Comparison of ENCODE assay signal across 32 cellular contexts in genomic region chr17:69572747-69573146, GRCh38.
"Had no signal": no experiment of that assay in that cellular context is flagged by ENCODE, and none has a peak within 500 bp of the region (broad histone marks: within the 10 kb centered on the region; RNA-seq: fewer than 3 reads in every experiment).

No MANE protein-coding gene starts in this region.

- H3K27me3 ChIP-seq: body of pancreas, breast epithelium, SJCRH30 had no signal

- H3K4me3 ChIP-seq: body of pancreas, breast epithelium, SJCRH30, SK-N-MC had no signal

- H3K4me1 Mint-ChIP-seq: activated T-helper 17 cell treated with anti-CD3 and anti-CD28 coated beads, Interleukin-2, amount 50 U/mL, for 72 hours had no signal

- H3K36me3 ChIP-seq: breast epithelium, SJCRH30 had no signal

- DNase-seq: activated CD4-positive, alpha-beta memory T cell treated with anti-CD3 and anti-CD28 coated beads for 36 hours; activated CD4-positive, alpha-beta T cell treated with anti-CD3 and anti-CD28 coated beads for 4 hours; activated CD4-positive, alpha-beta T cell treated with anti-CD3 and anti-CD28 coated beads, Interleukin-2, amount 50 U/mL, for 1 hour; activated CD8-positive, alpha-beta memory T cell treated with anti-CD3 and anti-CD28 coated beads, Interleukin-2, amount 50 U/mL, for 48 hours; activated effector memory CD4-positive, alpha-beta T cell treated with anti-CD3 and anti-CD28 coated beads, Interleukin-2, amount 50 U/mL, for 16 hours; activated naive CD4-positive, alpha-beta T cell treated with Interleukin-2 at 50 U/mL for 16 hours; activated naive CD8-positive, alpha-beta T cell treated with anti-CD3 and anti-CD28 coated beads, Interleukin-2, amount 10 ng/mL, durations not matched to agents 7 days and 5 days; activated T-cell treated with anti-CD3 and anti-CD28 coated beads, Interleukin-2, amount 50 U/mL, for 72 hours; body of pancreas; cerebellar nuclear complex; NCI-H1092 treated with DMSO at 0.1 percent for 48 hours; NCI-H1417; NCI-H146; NCI-H187; NCI-H2029 treated with DMSO at 0.1 percent for 48 hours; NCI-H2107; NCI-H2171; NCI-H510A; NCI-H526; NCI-H748 treated with DMSO at 0.1 percent for 48 hours; NK-92 treated with Interleukin-12 subunit alpha and Interleukin-12 subunit beta, amount 100 ng/mL, for 24 hours; SHP77; SJCRH30 had no signal

- H3K9me3 ChIP-seq: body of pancreas, breast epithelium, SJCRH30 had no signal

- H3K36me3 Mint-ChIP-seq: activated CD4-positive, alpha-beta memory T cell treated with anti-CD3 and anti-CD28 coated beads for 36 hours; activated naive CD4-positive, alpha-beta T cell treated with anti-CD3 and anti-CD28 coated beads, Interleukin-2, amount 50 U/mL, for 24 hours; activated naive CD8-positive, alpha-beta T cell treated with anti-CD3 and anti-CD28 coated beads, Interleukin-2, amount 10 ng/mL, durations not matched to agents 7 days and 5 days; WTC11 had no signal

- H3K9me3 Mint-ChIP-seq: activated CD4-positive, alpha-beta memory T cell treated with anti-CD3 and anti-CD28 coated beads for 36 hours; activated naive CD4-positive, alpha-beta T cell treated with anti-CD3 and anti-CD28 coated beads, Interleukin-2, amount 50 U/mL, for 24 hours; activated naive CD8-positive, alpha-beta T cell treated with anti-CD3 and anti-CD28 coated beads, Interleukin-2, amount 10 ng/mL, durations not matched to agents 7 days and 5 days; activated T-cell treated with anti-CD3 and anti-CD28 coated beads, Interleukin-2, amount 50 U/mL, for 72 hours; activated T-helper 17 cell treated with anti-CD3 and anti-CD28 coated beads, Interleukin-2, amount 50 U/mL, for 72 hours; T-helper 1 cell treated with Interleukin-12 subunit alpha and Interleukin-12 subunit beta and Interleukin-4 antibody, amounts not matched to agents 30 μg/mL and 1 μg/mL, for 36 hours; T-helper 2 cell treated with Interferon-gamma antibody and Interleukin-4, amounts not matched to agents 5 μg/mL and 100 μg/mL, for 36 hours; WTC11 had no signal

- H3K27ac ChIP-seq: body of pancreas, breast epithelium, SJCRH30, SK-N-MC had no signal

- H3K4me3 Mint-ChIP-seq: activated CD4-positive, alpha-beta memory T cell treated with anti-CD3 and anti-CD28 coated beads for 36 hours; activated naive CD4-positive, alpha-beta T cell treated with anti-CD3 and anti-CD28 coated beads, Interleukin-2, amount 50 U/mL, for 24 hours; activated naive CD8-positive, alpha-beta T cell treated with anti-CD3 and anti-CD28 coated beads, Interleukin-2, amount 10 ng/mL, durations not matched to agents 7 days and 5 days; activated T-cell treated with anti-CD3 and anti-CD28 coated beads, Interleukin-2, amount 50 U/mL, for 72 hours; activated T-helper 17 cell treated with anti-CD3 and anti-CD28 coated beads, Interleukin-2, amount 50 U/mL, for 72 hours; T-helper 1 cell treated with Interleukin-12 subunit alpha and Interleukin-12 subunit beta and Interleukin-4 antibody, amounts not matched to agents 30 μg/mL and 1 μg/mL, for 36 hours; T-helper 2 cell treated with Interferon-gamma antibody and Interleukin-4, amounts not matched to agents 5 μg/mL and 100 μg/mL, for 36 hours; WTC11 had no signal

- ATAC-seq: activated CD4-positive, CD25-positive, alpha-beta regulatory T cell treated with anti-CD3 and anti-CD28 coated beads, Interleukin-2, amount 50 U/mL, for 24 hours; activated T-cell treated with anti-CD3 and anti-CD28 coated beads, Interleukin-2, amount 50 U/mL, for 72 hours; activated T-helper 17 cell treated with anti-CD3 and anti-CD28 coated beads, Interleukin-2, amount 50 U/mL, for 72 hours; body of pancreas; Panc1; WTC11 had no signal

- H3K27ac Mint-ChIP-seq: activated CD4-positive, alpha-beta memory T cell treated with anti-CD3 and anti-CD28 coated beads for 36 hours; activated naive CD4-positive, alpha-beta T cell treated with anti-CD3 and anti-CD28 coated beads, Interleukin-2, amount 50 U/mL, for 24 hours; activated naive CD8-positive, alpha-beta T cell treated with anti-CD3 and anti-CD28 coated beads, Interleukin-2, amount 10 ng/mL, durations not matched to agents 7 days and 5 days; activated T-cell treated with anti-CD3 and anti-CD28 coated beads, Interleukin-2, amount 50 U/mL, for 72 hours; activated T-helper 17 cell treated with anti-CD3 and anti-CD28 coated beads, Interleukin-2, amount 50 U/mL, for 72 hours; T-helper 1 cell treated with Interleukin-12 subunit alpha and Interleukin-12 subunit beta and Interleukin-4 antibody, amounts not matched to agents 30 μg/mL and 1 μg/mL, for 36 hours; T-helper 2 cell treated with Interferon-gamma antibody and Interleukin-4, amounts not matched to agents 5 μg/mL and 100 μg/mL, for 36 hours; WTC11 had no signal

- H3K4me1 ChIP-seq: body of pancreas, breast epithelium had no signal
